ENCODE assay signal across 1 cellular context in the genomic region with DNA sequence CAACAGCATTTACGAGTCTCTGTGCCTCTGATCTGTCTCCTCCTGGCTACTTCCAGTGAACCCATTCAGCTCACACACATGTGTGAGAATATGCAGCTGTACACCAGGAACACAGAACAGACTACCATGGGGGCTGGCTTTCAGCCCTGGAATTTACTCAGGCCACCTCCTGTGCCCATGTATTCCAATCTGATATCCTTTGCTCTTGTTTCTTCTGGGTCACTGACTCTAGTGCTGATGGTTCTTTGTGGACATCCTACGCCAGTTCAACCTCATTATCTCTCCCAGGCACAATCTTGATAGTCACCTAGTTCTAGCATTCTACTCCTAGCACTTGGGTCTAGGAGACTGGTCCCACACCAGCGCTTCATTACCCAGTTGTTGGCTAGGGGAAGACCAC.
TF ChIP-seq lines count a peak whose summit lies in the region.

No MANE protein-coding gene starts in this region.

TF ChIP-seq in SK-N-SH, 30 proteins besides CTCF, POLR2A, EP300 and RAD21:
- TF ChIP-seq ELF1 (IDR thresholded peaks at IDR 0.05): no peak
- TF ChIP-seq, protein P1, sequence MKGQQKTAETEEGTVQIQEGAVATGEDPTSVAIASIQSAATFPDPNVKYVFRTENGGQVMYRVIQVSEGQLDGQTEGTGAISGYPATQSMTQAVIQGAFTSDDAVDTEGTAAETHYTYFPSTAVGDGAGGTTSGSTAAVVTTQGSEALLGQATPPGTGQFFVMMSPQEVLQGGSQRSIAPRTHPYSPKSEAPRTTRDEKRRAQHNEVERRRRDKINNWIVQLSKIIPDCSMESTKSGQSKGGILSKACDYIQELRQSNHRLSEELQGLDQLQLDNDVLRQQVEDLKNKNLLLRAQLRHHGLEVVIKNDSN (IDR thresholded peaks at IDR 0.05; ENCODE audit: borderline replicate concordance, low read depth): no peak
- TF ChIP-seq RFX5 (IDR thresholded peaks at IDR 0.05; ENCODE audit: low read length): no peak
- TF ChIP-seq TAF1 (IDR thresholded peaks at IDR 0.05; ENCODE audit: borderline replicate concordance, low read depth, low read length): no peak
- TF ChIP-seq SIN3A (IDR thresholded peaks at IDR 0.05; ENCODE audit: borderline replicate concordance, low read depth, low read length): no peak
- no peak for TF ChIP-seq MXI1 (IDR thresholded peaks at IDR 0.05; ENCODE audit: low read depth, low read length)
- TF ChIP-seq, protein P2, sequence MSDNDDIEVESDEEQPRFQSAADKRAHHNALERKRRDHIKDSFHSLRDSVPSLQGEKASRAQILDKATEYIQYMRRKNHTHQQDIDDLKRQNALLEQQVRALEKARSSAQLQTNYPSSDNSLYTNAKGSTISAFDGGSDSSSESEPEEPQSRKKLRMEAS (IDR thresholded peaks at IDR 0.05; ENCODE audit: low read depth): no peak
- TF ChIP-seq NFIC (IDR thresholded peaks at IDR 0.05; ENCODE audit: borderline replicate concordance): no peak
- TF ChIP-seq, protein P3, sequence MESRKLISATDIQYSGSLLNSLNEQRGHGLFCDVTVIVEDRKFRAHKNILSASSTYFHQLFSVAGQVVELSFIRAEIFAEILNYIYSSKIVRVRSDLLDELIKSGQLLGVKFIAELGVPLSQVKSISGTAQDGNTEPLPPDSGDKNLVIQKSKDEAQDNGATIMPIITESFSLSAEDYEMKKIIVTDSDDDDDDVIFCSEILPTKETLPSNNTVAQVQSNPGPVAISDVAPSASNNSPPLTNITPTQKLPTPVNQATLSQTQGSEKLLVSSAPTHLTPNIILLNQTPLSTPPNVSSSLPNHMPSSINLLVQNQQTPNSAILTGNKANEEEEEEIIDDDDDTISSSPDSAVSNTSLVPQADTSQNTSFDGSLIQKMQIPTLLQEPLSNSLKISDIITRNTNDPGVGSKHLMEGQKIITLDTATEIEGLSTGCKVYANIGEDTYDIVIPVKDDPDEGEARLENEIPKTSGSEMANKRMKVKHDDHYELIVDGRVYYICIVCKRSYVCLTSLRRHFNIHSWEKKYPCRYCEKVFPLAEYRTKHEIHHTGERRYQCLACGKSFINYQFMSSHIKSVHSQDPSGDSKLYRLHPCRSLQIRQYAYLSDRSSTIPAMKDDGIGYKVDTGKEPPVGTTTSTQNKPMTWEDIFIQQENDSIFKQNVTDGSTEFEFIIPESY (IDR thresholded peaks at IDR 0.05; ENCODE audit: borderline replicate concordance, low read depth): no peak
- TF ChIP-seq MEF2A (IDR thresholded peaks at IDR 0.05; ENCODE audit: borderline replicate concordance, low read depth): no peak
- TF ChIP-seq GATA2 (CRISPR knock-in tag; IDR thresholded peaks at IDR 0.05): no peak
- TF ChIP-seq YY1 (IDR thresholded peaks at IDR 0.05; ENCODE audit: low read depth): no peak
- no peak for TF ChIP-seq JUND (IDR thresholded peaks at IDR 0.05)
- TF ChIP-seq, protein P4, sequence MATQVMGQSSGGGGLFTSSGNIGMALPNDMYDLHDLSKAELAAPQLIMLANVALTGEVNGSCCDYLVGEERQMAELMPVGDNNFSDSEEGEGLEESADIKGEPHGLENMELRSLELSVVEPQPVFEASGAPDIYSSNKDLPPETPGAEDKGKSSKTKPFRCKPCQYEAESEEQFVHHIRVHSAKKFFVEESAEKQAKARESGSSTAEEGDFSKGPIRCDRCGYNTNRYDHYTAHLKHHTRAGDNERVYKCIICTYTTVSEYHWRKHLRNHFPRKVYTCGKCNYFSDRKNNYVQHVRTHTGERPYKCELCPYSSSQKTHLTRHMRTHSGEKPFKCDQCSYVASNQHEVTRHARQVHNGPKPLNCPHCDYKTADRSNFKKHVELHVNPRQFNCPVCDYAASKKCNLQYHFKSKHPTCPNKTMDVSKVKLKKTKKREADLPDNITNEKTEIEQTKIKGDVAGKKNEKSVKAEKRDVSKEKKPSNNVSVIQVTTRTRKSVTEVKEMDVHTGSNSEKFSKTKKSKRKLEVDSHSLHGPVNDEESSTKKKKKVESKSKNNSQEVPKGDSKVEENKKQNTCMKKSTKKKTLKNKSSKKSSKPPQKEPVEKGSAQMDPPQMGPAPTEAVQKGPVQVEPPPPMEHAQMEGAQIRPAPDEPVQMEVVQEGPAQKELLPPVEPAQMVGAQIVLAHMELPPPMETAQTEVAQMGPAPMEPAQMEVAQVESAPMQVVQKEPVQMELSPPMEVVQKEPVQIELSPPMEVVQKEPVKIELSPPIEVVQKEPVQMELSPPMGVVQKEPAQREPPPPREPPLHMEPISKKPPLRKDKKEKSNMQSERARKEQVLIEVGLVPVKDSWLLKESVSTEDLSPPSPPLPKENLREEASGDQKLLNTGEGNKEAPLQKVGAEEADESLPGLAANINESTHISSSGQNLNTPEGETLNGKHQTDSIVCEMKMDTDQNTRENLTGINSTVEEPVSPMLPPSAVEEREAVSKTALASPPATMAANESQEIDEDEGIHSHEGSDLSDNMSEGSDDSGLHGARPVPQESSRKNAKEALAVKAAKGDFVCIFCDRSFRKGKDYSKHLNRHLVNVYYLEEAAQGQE (IDR thresholded peaks at IDR 0.05; ENCODE audit: low read depth, low read length): no peak
- TF ChIP-seq POLR2AphosphoS5 (IDR thresholded peaks at IDR 0.05; ENCODE audit: low read depth, low read length): no peak
- TF ChIP-seq RCOR1 (IDR thresholded peaks at IDR 0.05; ENCODE audit: low read length): no peak
- TF ChIP-seq, protein P5, sequence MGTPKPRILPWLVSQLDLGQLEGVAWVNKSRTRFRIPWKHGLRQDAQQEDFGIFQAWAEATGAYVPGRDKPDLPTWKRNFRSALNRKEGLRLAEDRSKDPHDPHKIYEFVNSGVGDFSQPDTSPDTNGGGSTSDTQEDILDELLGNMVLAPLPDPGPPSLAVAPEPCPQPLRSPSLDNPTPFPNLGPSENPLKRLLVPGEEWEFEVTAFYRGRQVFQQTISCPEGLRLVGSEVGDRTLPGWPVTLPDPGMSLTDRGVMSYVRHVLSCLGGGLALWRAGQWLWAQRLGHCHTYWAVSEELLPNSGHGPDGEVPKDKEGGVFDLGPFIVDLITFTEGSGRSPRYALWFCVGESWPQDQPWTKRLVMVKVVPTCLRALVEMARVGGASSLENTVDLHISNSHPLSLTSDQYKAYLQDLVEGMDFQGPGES (IDR thresholded peaks at IDR 0.05; ENCODE audit: low read depth, low read length): no peak
- TF ChIP-seq CHD2 (IDR thresholded peaks at IDR 0.05; ENCODE audit: low read length, partially characterized antibody): no peak
- no peak for TF ChIP-seq FOXJ3 (CRISPR knock-in tag; IDR thresholded peaks at IDR 0.05)
- no peak for TF ChIP-seq SMC3 (IDR thresholded peaks at IDR 0.05; ENCODE audit: low read depth, low read length)
